ENCODE assay signal across 8 cellular contexts in the genomic region with DNA sequence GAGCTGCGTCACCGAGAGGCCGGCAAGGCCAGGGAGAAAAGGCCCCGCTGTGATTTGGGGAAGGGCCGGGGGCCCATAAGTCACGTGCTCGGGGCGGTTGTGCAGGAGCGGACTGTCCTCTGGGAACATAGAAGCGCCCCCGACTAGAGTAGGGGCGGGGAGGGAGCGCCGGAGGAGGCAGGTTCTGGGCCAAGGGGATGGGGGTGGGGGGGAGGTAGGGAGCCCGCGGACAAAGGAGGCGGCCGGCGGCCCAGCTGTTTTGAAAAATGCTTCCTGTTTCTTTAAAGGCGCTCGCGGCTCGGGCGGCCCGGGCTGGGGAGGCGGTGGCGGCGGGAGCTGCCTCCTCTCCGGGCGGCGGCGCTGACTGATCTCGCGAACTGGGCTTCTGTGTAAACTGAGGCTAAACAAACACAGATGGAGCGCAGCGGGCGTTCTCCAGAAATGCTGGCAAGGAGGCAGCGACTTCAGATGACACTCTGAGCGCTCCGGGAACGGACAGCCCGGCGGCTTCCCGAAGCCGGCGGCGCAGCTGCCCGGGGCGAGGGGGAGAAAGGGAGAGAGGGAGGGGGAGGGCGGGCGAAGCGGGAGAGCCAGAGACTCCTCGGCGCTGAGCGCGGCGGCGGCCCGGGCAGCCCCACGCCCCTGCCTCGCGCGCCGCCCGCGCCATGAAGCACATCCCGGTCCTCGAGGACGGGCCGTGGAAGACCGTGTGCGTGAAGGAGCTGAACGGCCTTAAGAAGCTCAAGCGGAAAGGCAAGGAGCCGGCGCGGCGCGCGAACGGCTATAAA. TPM values are rescaled to one million over a fixed set of nuclear protein-coding genes. Genes with fewer than 3 reads are reported as not detected.
A peak's percentile ranks its signal among the peaks of the same experiment; 100 is the strongest.
DNase-seq lines count a peak whose midpoint lies in the region; ATAC-seq and TF ChIP-seq lines count a peak whose summit lies in the region.

A gene with protein sequence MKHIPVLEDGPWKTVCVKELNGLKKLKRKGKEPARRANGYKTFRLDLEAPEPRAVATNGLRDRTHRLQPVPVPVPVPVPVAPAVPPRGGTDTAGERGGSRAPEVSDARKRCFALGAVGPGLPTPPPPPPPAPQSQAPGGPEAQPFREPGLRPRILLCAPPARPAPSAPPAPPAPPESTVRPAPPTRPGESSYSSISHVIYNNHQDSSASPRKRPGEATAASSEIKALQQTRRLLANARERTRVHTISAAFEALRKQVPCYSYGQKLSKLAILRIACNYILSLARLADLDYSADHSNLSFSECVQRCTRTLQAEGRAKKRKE (plus strand): TSS at position 467 of the 788 bp plus-strand sequence. CDS start 199 bp downstream, at position 666.

- no peak for TF ChIP-seq CTCF in adrenal gland (IDR thresholded peaks at IDR 0.05)
- TF ChIP-seq CTCF in heart right ventricle (IDR thresholded peaks at IDR 0.05) = peak in 1 of 9 donors; percentile 14

- no peak for TF ChIP-seq POLR2A in adrenal gland (IDR thresholded peaks at IDR 0.05)

- H3K36me3 ChIP-seq in adrenal gland (replicated peaks in 1 of 2) (no peaks in the 10 kb centered on the region), heart right ventricle (peaks cover 0 to 8% (median 0%) of the 10 kb centered on the region in 9 donors)

- H3K27me3 ChIP-seq in adrenal gland = peaks cover 19% of the 10 kb centered on the region
- peaks cover 0 to 57% (median 0%) of the 10 kb centered on the region in 7 donors for H3K27me3 ChIP-seq in heart right ventricle

- intact Hi-C loops in adrenal gland (cut with DNase I) (loop anchor here in 1 of 2 donors (5.0 kb wide), 1 partner anchor 59 kb away; no protein-coding TSS in a partner anchor), heart right ventricle (cut with DNase I) (loop anchor here in 7 of 10 donors (2.0 to 5.0 kb wide), 3 partner anchors 19 to 59 kb away; no protein-coding TSS in a partner anchor)

- H3K27ac ChIP-seq in adrenal gland (peak within 1 kb of the TSS in 2 of 5 donors; percentile 63 to 78), heart right ventricle (peak within 1 kb of the TSS; percentile 79 to 96 (median 91))

- DNase-seq in activated naive CD4-positive, alpha-beta T cell treated with Interleukin-2 at 50 U/mL for 16 hours = peak; percentile 14
- DNase-seq in activated naive CD4-positive, alpha-beta T cell (lab: John Stamatoyannopoulos, UW) = no peak
- DNase-seq in NCI-H2227 (lab: John Stamatoyannopoulos, UW; ENCODE audit: unreplicated experiment) (peak; percentile 72), adrenal gland (peak; percentile 36 to 65 (median 54)), heart right ventricle (peak; percentile 73 to 82), occipital lobe (lab: John Stamatoyannopoulos, UW) (peak; percentile 63)
- no peak for DNase-seq in effector CD8-positive, alpha-beta T cell (lab: John Stamatoyannopoulos, UW)

- peak within 1 kb of the TSS in 3 of 4 donors; percentile 33 to 77 (median 48) for H3K4me3 ChIP-seq in adrenal gland
- H3K4me3 ChIP-seq in heart right ventricle = peak within 1 kb of the TSS; percentile 69 to 95 (median 88)

- H3K9me3 ChIP-seq in adrenal gland (replicated peaks in 1 of 3) = no peaks in the 10 kb centered on the region
- no peaks in the 10 kb centered on the region for H3K9me3 ChIP-seq in heart right ventricle

- peak; percentile 34 to 56 (median 43) for ATAC-seq in heart right ventricle
- ATAC-seq in GM21528 (IDR thresholded peaks at IDR 0.05; ENCODE audit: low FRiP score, unreplicated experiment) = no peak

- H3K4me1 ChIP-seq in adrenal gland (replicated peaks in 1 of 2) = peaks cover 22 to 34% of the 10 kb centered on the region in 2 donors
- H3K4me1 ChIP-seq in heart right ventricle = peaks cover 14 to 94% (median 73%) of the 10 kb centered on the region in 9 donors

- WGBS in adrenal gland, 4 donors = 0 to 1% (median 0%) methylated on average over 20 to 81 of the region's 81 CpGs
- 1 to 3% methylated on average over 77 to 81 of the region's 81 CpGs for WGBS in heart right ventricle, 2 donors

RNA-seq across cellular contexts. Expression of the gene that starts here (rescaled TPM):
- total RNA-seq in adrenal gland (10 to 100 TPM in 3 of 8 donors, 1 to 10 TPM in 5; 3.3 to 44.0 (median 7.3) TPM), heart right ventricle (10 to 100 TPM in 9 of 10 donors, 1 to 10 TPM in 1; 8.7 to 33.4 (median 15.2) TPM), occipital lobe (3.0 TPM)
- polyA plus RNA-seq in adrenal gland (10 to 100 TPM in 1 of 3 donors, 1 to 10 TPM in 1, under 1 TPM in 1; 0.88 to 10.1 (median 6.4) TPM), heart right ventricle (10 to 100 TPM; 35.2 to 45.9 TPM)

Comparison
In these comparisons a context has a peak if more than half of its experiments do, and no peak if none do; other contexts are left out.
1. DNase-seq: peak in activated naive CD4-positive, alpha-beta T cell treated with Interleukin-2 at 50 U/mL for 16 hours (single experiment), NCI-H2227 (single experiment), adrenal gland (7 of 7), heart right ventricle (2 of 2) and occipital lobe (single experiment); none in activated naive CD4-positive, alpha-beta T cell (0 of 4) and effector CD8-positive, alpha-beta T cell (single experiment).